Comparison of ENCODE assay signal across 26 cellular contexts in genomic region chr1:200162258-200162657, GRCh38.
"Had no signal": no experiment of that assay in that cellular context is flagged by ENCODE, and none has a peak within 500 bp of the region (broad histone marks: within the 10 kb centered on the region; RNA-seq: fewer than 3 reads in every experiment).

No MANE protein-coding gene starts in this region.

- DNase-seq: dermis blood vessel endothelial cell; effector memory CD4-positive, alpha-beta T cell; foreskin keratinocyte; heart left ventricle; hippocampal formation; left cardiac atrium; left ventricle myocardium superior; lower lobe of right lung; naive thymus-derived CD8-positive, alpha-beta T cell; occipital lobe; pancreas; sigmoid colon; spleen; stimulated activated CD4-positive, alpha-beta T cell treated with anti-CD3 and anti-CD28 coated beads, Interleukin-4, amount 100 ng/mL, for 4 hours; stimulated activated naive CD8-positive, alpha-beta T cell treated with anti-CD3 and anti-CD28 coated beads, Interleukin-15, Interleukin-2, amounts not matched to agents 100 U/mL and 50 U/mL, for 24 hours; substantia nigra; testis; tibial artery; upper lobe of right lung; uterus had no signal

- FAIRE-seq: endothelial cell of umbilical vein, islet of Langerhans, pancreas had no signal

- H3K9me3 ChIP-seq: esophagus muscularis mucosa, gastroesophageal sphincter, heart left ventricle, lower lobe of right lung, pancreas, sigmoid colon, spleen, testis, tibial artery, upper lobe of right lung, uterus had no signal

- H3K36me3 ChIP-seq: esophagus muscularis mucosa, gastroesophageal sphincter, heart left ventricle, lower lobe of right lung, sigmoid colon, spleen, tibial artery, upper lobe of right lung, uterus had no signal

- H3K27ac ChIP-seq: coronary artery, esophagus muscularis mucosa, foreskin keratinocyte, gastroesophageal sphincter, heart left ventricle, lower lobe of right lung, pancreas, sigmoid colon, spleen, testis, tibial artery, upper lobe of right lung, uterus had no signal

- H3K4me3 ChIP-seq: coronary artery, esophagus muscularis mucosa, gastroesophageal sphincter, heart left ventricle, lower lobe of right lung, pancreas, sigmoid colon, spleen, testis, tibial artery, upper lobe of right lung, uterus had no signal

- ATAC-seq: foreskin keratinocyte; gastroesophageal sphincter; heart left ventricle; left cardiac atrium; left ventricle myocardium superior; lower lobe of right lung; naive thymus-derived CD8-positive, alpha-beta T cell; stimulated activated memory B cell treated with anti-CD40 and anti-IgM and Interleukin-4, amounts not matched to agents 10 μg/mL and 1 μg/mL and 100 μg/mL, for 72 hours; stimulated activated naive CD8-positive, alpha-beta T cell treated with anti-CD3 and anti-CD28 coated beads, Interleukin-15, Interleukin-2, amounts not matched to agents 100 U/mL and 50 U/mL, for 24 hours; upper lobe of right lung had no signal

- H3K27me3 ChIP-seq: esophagus muscularis mucosa, foreskin keratinocyte, gastroesophageal sphincter, heart left ventricle, pancreas, sigmoid colon, spleen, testis, tibial artery, upper lobe of right lung, uterus had no signal

- H3K4me1 ChIP-seq: esophagus muscularis mucosa, foreskin keratinocyte, gastroesophageal sphincter, lower lobe of right lung, sigmoid colon, spleen, testis, tibial artery, upper lobe of right lung, uterus had no signal
